35 cellular contexts compared by ENCODE assay signal in genomic region chrX:29604381-29604780, GRCh38.
"Had no signal": no experiment of that assay in that cellular context is flagged by ENCODE, and none has a peak within 500 bp of the region (broad histone marks: within the 10 kb centered on the region; RNA-seq: fewer than 3 reads in every experiment).

No MANE protein-coding gene starts in this region.

- H3K4me3 ChIP-seq: MG63 had no signal

- H3K36me3 ChIP-seq: MG63 had no signal

- DNase-seq: Karpas-422, Kasumi-1, MG63, MM.1S, MV-4-11, NCI-H1048, NCI-H1092, NCI-H1092 treated with DMSO at 0.1 percent for 48 hours, NCI-H1105, NCI-H1105 treated with DMSO at 0.1 percent for 48 hours, NCI-H1417, NCI-H1417 treated with DMSO at 0.1 percent for 48 hours, NCI-H1436, NCI-H1436 treated with DMSO at 0.1 percent for 48 hours, NCI-H146, NCI-H1694, NCI-H1694 treated with DMSO at 0.1 percent for 48 hours, NCI-H187, NCI-H187 treated with DMSO at 0.1 percent for 48 hours, NCI-H1930, NCI-H2029, NCI-H2029 treated with DMSO at 0.1 percent for 48 hours, NCI-H2081, NCI-H2081 treated with DMSO at 0.1 percent for 48 hours, NCI-H2107, NCI-H2171, NCI-H2171 treated with DMSO at 0.1 percent for 48 hours, NCI-H2227 treated with DMSO at 0.1 percent for 48 hours, NCI-H226, NCI-H345, NCI-H446, NCI-H446 treated with DMSO at 0.1 percent for 48 hours, NCI-H510A, NCI-H510A treated with DMSO at 0.1 percent for 48 hours, NCI-H524 had no signal

- H3K27me3 ChIP-seq: MG63 had no signal

- H3K9me3 ChIP-seq: MG63 had no signal
